ENCODE assay signal across 8 cellular contexts in the genomic region with DNA sequence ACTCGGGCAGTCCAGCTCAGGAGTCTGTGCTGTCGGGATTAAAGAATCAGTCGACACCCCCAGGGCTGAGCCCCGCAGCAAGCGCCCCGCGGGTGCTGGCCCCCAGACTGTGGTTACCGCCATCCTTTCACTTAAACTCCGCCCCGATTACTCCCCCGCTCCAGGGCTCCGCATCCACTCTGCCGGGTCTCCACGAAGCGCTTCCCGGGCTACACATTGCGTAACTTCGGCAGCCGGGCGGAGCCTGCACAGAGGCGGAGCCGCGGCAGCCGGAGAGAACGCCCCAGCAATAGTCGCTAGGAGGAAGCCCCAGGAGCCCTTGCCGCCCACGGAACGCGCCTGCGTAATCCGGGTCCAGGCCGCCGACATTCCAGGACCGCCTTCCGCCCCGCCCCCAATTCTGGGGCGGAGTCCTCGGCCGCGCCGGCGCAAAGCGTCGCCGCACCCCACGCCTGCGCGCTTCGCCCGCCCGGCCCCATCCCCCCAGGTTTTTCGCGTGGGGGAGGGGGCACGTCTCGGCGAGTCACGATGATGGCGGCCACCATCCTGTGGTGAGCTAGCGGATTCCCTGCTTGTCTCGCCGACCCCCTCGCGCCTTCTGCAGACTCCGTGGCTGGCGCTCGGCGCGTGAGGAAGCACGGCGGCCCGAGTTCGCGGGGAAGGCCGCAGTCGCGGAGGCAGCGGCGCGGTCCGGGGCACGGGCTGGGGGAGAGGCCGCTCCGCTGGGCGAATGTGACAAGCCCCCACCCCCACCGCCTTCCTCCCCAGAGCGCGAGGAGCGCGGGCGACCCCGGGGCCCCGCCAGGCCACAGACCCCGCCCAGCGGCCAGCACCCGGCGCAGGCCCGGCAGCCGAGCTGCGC. TPM values are rescaled to one million over a fixed set of nuclear protein-coding genes. Genes with fewer than 3 reads are reported as not detected.
DNase-seq lines count a peak whose midpoint lies in the region; ATAC-seq and TF ChIP-seq lines count a peak whose summit lies in the region.

RAD23B (plus strand) TSS at position 521 of the 862 bp plus-strand sequence. CDS start 351 bp downstream, outside the sequence.

- WGBS in liver: under 1% methylated on average over 100 of the region's 100 CpGs

- peak in 1 of 2 donors; percentile 52 for TF ChIP-seq RAD21 in liver (IDR thresholded peaks at IDR 0.05)

- intact Hi-C loops in CD14-positive monocyte (cut with micrococcal nuclease): loop anchor here in 1 of 2 donors (5.0 kb wide), 1 partner anchor 66 kb away; no protein-coding TSS in a partner anchor

- ATAC-seq in GM19397 (IDR thresholded peaks at IDR 0.05; ENCODE audit: unreplicated experiment): peak; percentile 89
- peak; percentile 91 for ATAC-seq in HG03571 (IDR thresholded peaks at IDR 0.05; ENCODE audit: unreplicated experiment)

- no peaks in the 10 kb centered on the region for H3K36me3 ChIP-seq in liver (ENCODE audit: control insufficient read depth in 4 of 4, insufficient read depth in 3 of 4, low read depth in 1 of 4, low read length in 3 of 4)

- peak within 1 kb of the TSS; percentile 100 for H3K27ac ChIP-seq in liver (ENCODE audit: low read depth in 1 of 2, low read length in 2 of 2)

- peak within 1 kb of the TSS; percentile 79 to 98 (median 97) for H3K4me3 ChIP-seq in liver (ENCODE audit: low read depth in 1 of 3, low read length in 3 of 3)

- TF ChIP-seq CTCF in CD14-positive monocyte (IDR thresholded peaks at IDR 0.05) (no peak), liver (IDR thresholded peaks at IDR 0.05; ENCODE audit: low read depth, low read length, missing input control) (no peak)

- peaks cover 51% of the 10 kb centered on the region for H3K4me1 Mint-ChIP-seq in CD14-positive monocyte

- no peaks in the 10 kb centered on the region for H3K9me3 ChIP-seq in liver (ENCODE audit: control insufficient read depth in 4 of 4, low read length in 3 of 4)

- H3K36me3 Mint-ChIP-seq in CD14-positive monocyte: no peaks in the 10 kb centered on the region

- DNase-seq in CD14-positive monocyte (ENCODE audit: low spot score) (peak; percentile 99), NCI-H82 (lab: John Stamatoyannopoulos, UW) (peak; percentile 99), dermis microvascular lymphatic vessel endothelial cell (ENCODE audit: low read depth in 2 of 2) (peak; percentile 94 to 99)
- DNase-seq in activated CD4-positive, alpha-beta T cell treated with anti-CD3 and anti-CD28 coated beads, Interleukin-2, amount 50 U/mL, for 48 hours: peak; percentile 98 to 99
- peak; percentile 99 for DNase-seq in stimulated activated CD4-positive, alpha-beta T cell treated with anti-CD3 and anti-CD28 coated beads, Interleukin-4, amount 100 ng/mL, for 24 hours

- H3K4me3 Mint-ChIP-seq in CD14-positive monocyte: peak within 1 kb of the TSS; percentile 95 to 96

- H3K27me3 ChIP-seq in liver (ENCODE audit: control insufficient read depth in 4 of 4, insufficient read depth in 4 of 4, low read length in 3 of 4): no peaks in the 10 kb centered on the region

- H3K27me3 Mint-ChIP-seq in CD14-positive monocyte (ENCODE audit: low read depth in 3 of 3): peaks cover 1 to 7% (median 2%) of the 10 kb centered on the region in 3 donors

- peaks cover 0 to 6% (median 0%) of the 10 kb centered on the region in 7 donors for H3K9me3 Mint-ChIP-seq in CD14-positive monocyte

- H3K4me1 ChIP-seq in liver (ENCODE audit: control insufficient read depth in 4 of 4, insufficient read depth in 4 of 4, low read length in 3 of 4): peaks cover 9 to 32% (median 23%) of the 10 kb centered on the region in 4 donors

- peak within 1 kb of the TSS; percentile 94 for H3K9ac ChIP-seq in liver (ENCODE audit: low read depth in 1 of 2, low read length in 2 of 2)

- peak within 1 kb of the TSS; percentile 90 to 97 (median 94) for H3K27ac Mint-ChIP-seq in CD14-positive monocyte

TF ChIP-seq in liver, 16 proteins besides CTCF, POLR2A, EP300 and RAD21:
- peak; percentile 66 for TF ChIP-seq REST (IDR thresholded peaks at IDR 0.05)
- no peak for TF ChIP-seq HNF4G (IDR thresholded peaks at IDR 0.05)
- TF ChIP-seq FOXA2 (IDR thresholded peaks at IDR 0.05): no peak
- peak; percentile 94 for TF ChIP-seq YY1 (IDR thresholded peaks at IDR 0.05)
- TF ChIP-seq TAF1 (conservative IDR thresholded peaks at IDR 0.05): peak; percentile 61
- TF ChIP-seq EGR1 (IDR thresholded peaks at IDR 0.05; ENCODE audit: low read depth in 2 of 2): peak; percentile 93 to 96
- peak in 1 of 2 donors; percentile 60 for TF ChIP-seq HNF4A (conservative IDR thresholded peaks at IDR 0.05)
- peak; percentile 45 to 59 for TF ChIP-seq RXRA (IDR thresholded peaks at IDR 0.05)
- no peak for TF ChIP-seq ATF3 (IDR thresholded peaks at IDR 0.05)
- TF ChIP-seq GABPA (IDR thresholded peaks at IDR 0.05 in 1 of 2, conservative IDR thresholded peaks at IDR 0.05 in 1 of 2): peak in 1 of 2 donors; percentile 65
- TF ChIP-seq SP1 (IDR thresholded peaks at IDR 0.05): peak; percentile 85

RNA-seq across cellular contexts. Expression of gene RAD23B, which starts in this region (rescaled TPM):
- polyA plus RNA-seq in CD14-positive monocyte: 10 to 100 TPM; 21.6 to 24.7 TPM
- 72.8 and 73.6 TPM in 2 replicates for total RNA-seq in dermis microvascular lymphatic vessel endothelial cell
- 100 to 1,000 TPM in 1 of 2 donors, 10 to 100 TPM in 1; 66.4 to 101 TPM for total RNA-seq in liver
- 10 to 100 TPM; 13.6 to 56.8 TPM for polyA plus RNA-seq in liver

Comparison
In these comparisons a context has a peak if more than half of its experiments do, and no peak if none do; other contexts are left out.
1. Peak in every context shown above with its lines: DNase-seq, ATAC-seq, H3K4me3 ChIP-seq and H3K27ac ChIP-seq.